In the genomic region with DNA sequence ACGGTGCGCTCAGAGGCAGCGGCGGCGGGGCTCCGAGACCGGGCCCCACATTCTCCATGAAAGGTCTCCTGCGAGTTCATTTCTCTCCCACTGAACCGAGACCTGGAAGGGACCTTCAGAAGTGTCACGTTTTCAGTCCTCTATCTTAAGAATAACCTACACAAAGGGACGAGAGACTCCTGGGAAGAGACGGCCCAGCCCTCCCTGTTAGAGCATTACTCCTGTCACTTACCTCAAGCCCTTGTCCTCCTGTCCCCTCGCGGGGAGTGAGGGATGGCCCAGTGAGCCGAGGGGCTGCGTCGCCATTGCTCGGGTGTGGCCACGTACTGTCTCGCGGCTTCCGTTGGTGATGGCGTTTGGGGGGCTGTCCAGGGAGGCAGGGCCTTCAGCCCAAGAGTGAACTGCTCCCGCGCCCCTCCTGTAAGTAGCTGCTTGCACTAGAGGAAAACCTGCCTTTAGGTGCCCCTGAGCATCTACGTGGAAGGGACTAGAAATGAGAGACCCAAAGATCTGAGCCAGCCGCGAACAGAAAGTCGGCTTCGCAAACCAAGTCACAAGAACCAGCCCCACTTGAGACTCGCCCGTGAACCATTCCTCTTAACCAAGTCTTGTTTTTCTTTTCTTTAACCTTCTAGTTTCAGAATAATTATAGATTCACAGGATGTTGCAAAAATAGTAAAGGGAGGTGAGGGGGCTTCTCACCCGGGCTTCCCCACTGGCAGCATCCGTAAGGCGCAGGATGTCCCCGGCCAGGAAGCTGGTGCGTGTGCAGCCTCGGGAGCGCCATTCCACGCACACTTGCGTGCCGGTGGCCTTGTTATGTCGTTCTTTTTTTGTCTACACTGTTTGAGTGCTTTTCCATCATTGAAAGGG, we compare ENCODE assay signal across 14 cellular contexts. TPM values are rescaled to one million over a fixed set of nuclear protein-coding genes. Genes with fewer than 3 reads are reported as not detected.
A peak's percentile ranks its signal among the peaks of the same experiment; 100 is the strongest.
DNase-seq lines count a peak whose midpoint lies in the region; ATAC-seq and TF ChIP-seq lines count a peak whose summit lies in the region.
"Had no signal": no experiment of that assay in that cellular context is flagged by ENCODE, and none has a peak within 500 bp of the region (broad histone marks: within the 10 kb centered on the region; RNA-seq: fewer than 3 reads in every experiment).

No MANE protein-coding gene starts in this region.

- no peak overlapping the region for H3K27ac ChIP-seq in CD4-positive, CD25-positive, alpha-beta regulatory T cell (ENCODE audit: insufficient read depth, low read length, poor library complexity, severe bottlenecking)

- H3K4me1 Mint-ChIP-seq in CD4-positive, CD25-positive, alpha-beta regulatory T cell = peaks cover 7 to 30% (median 10%) of the 10 kb centered on the region in 4 donors
- peaks cover 23% of the 10 kb centered on the region for H3K4me1 Mint-ChIP-seq in activated naive CD8-positive, alpha-beta T cell treated with anti-CD3 and anti-CD28 coated beads, Interleukin-2, amount 10 ng/mL, durations not matched to agents 7 days and 5 days
- peaks cover 58% of the 10 kb centered on the region for H3K4me1 Mint-ChIP-seq in nephron
- H3K4me1 Mint-ChIP-seq in activated T-helper 2 cell treated with anti-CD3 and anti-CD28 coated beads, Interferon-gamma antibody, Interleukin-2, Interleukin-4, amounts not matched to agents 10 μg/mL and 5 μg/mL and 100 μg/mL, durations not matched to agents 14 hours and 24 hours and 36 hours (ENCODE audit: low read depth) = peaks cover 20% of the 10 kb centered on the region
- H3K4me1 Mint-ChIP-seq: central memory CD8-positive, alpha-beta T cell had no signal

- no peaks in the 10 kb centered on the region for H3K9me3 ChIP-seq in CD4-positive, CD25-positive, alpha-beta regulatory T cell (ENCODE audit: control insufficient read depth in 2 of 2, low read length in 2 of 2)
- H3K9me3 ChIP-seq: MG63, thoracic aorta had no signal

- H3K36me3 ChIP-seq in CD4-positive, CD25-positive, alpha-beta regulatory T cell (ENCODE audit: control insufficient read depth, insufficient read depth, low read length) = peaks cover 27% of the 10 kb centered on the region

- no peak for ATAC-seq in CD4-positive, CD25-positive, alpha-beta regulatory T cell (ENCODE audit: low read depth in 2 of 2)
- no peak for ATAC-seq in activated naive CD8-positive, alpha-beta T cell treated with anti-CD3 and anti-CD28 coated beads, Interleukin-2, amount 10 ng/mL, durations not matched to agents 7 days and 5 days (ENCODE audit: low read depth)
- ATAC-seq in HG02981 (IDR thresholded peaks at IDR 0.05; ENCODE audit: unreplicated experiment) (no peak), HG02623 (IDR thresholded peaks at IDR 0.05; ENCODE audit: unreplicated experiment) (no peak)
- ATAC-seq: esophagus mucosa, HCT116 had no signal

- peak overlapping the region in 2 of 3 donors; percentile 67 to 71 for H3K27ac Mint-ChIP-seq in CD4-positive, CD25-positive, alpha-beta regulatory T cell
- peak overlapping the region; percentile 83 for H3K27ac Mint-ChIP-seq in activated naive CD8-positive, alpha-beta T cell treated with anti-CD3 and anti-CD28 coated beads, Interleukin-2, amount 10 ng/mL, durations not matched to agents 7 days and 5 days
- peak overlapping the region; percentile 85 to 94 (median 88) for H3K27ac Mint-ChIP-seq in nephron
- H3K27ac Mint-ChIP-seq in activated T-helper 2 cell treated with anti-CD3 and anti-CD28 coated beads, Interferon-gamma antibody, Interleukin-2, Interleukin-4, amounts not matched to agents 10 μg/mL and 5 μg/mL and 100 μg/mL, durations not matched to agents 14 hours and 24 hours and 36 hours = no peak overlapping the region

- in situ Hi-C loops in GM13977 (cut with MboI; ENCODE audit: low pct_unique_long_range_greater_than_20kb, low sequenced_read_pairs, unreplicated experiment) = no loop called here

- no peak for DNase-seq in CD4-positive, CD25-positive, alpha-beta regulatory T cell
- DNase-seq in GM13977 (ENCODE audit: low spot score) = peak; percentile 58
- DNase-seq in activated naive CD8-positive, alpha-beta T cell treated with anti-CD3 and anti-CD28 coated beads, Interleukin-2, amount 10 ng/mL, durations not matched to agents 7 days and 5 days = no peak
- DNase-seq in NOMO-1 treated with DMSO at 0.1 percent for 48 hours (lab: John Stamatoyannopoulos, UW; ENCODE audit: unreplicated experiment) = no peak
- DNase-seq in activated T-helper 2 cell treated with anti-CD3 and anti-CD28 coated beads, Interferon-gamma antibody, Interleukin-2, Interleukin-4, amounts not matched to agents 10 μg/mL and 5 μg/mL and 100 μg/mL, durations not matched to agents 14 hours and 24 hours and 36 hours (ENCODE audit: low spot score) = no peak
- DNase-seq: activated CD4-positive, alpha-beta T cell treated with anti-CD3 and anti-CD28 coated beads, Interleukin-2, amount 10 ng/mL, durations not matched to agents 7 days and 5 days; MG63 had no signal

- H3K4me3 Mint-ChIP-seq in CD4-positive, CD25-positive, alpha-beta regulatory T cell = peak overlapping the region in 3 of 4 donors; percentile 44 to 67 (median 61)
- peak overlapping the region; percentile 75 for H3K4me3 Mint-ChIP-seq in activated naive CD8-positive, alpha-beta T cell treated with anti-CD3 and anti-CD28 coated beads, Interleukin-2, amount 10 ng/mL, durations not matched to agents 7 days and 5 days
- peak overlapping the region; percentile 55 to 85 (median 77) for H3K4me3 Mint-ChIP-seq in nephron
- no peak overlapping the region for H3K4me3 Mint-ChIP-seq in activated T-helper 2 cell treated with anti-CD3 and anti-CD28 coated beads, Interferon-gamma antibody, Interleukin-2, Interleukin-4, amounts not matched to agents 10 μg/mL and 5 μg/mL and 100 μg/mL, durations not matched to agents 14 hours and 24 hours and 36 hours (ENCODE audit: low read depth)

- no peaks in the 10 kb centered on the region for H3K27me3 ChIP-seq in CD4-positive, CD25-positive, alpha-beta regulatory T cell (ENCODE audit: control insufficient read depth, insufficient read depth, low read length)
- H3K27me3 ChIP-seq: MG63 had no signal

- no peaks in the 10 kb centered on the region for H3K27me3 Mint-ChIP-seq in CD4-positive, CD25-positive, alpha-beta regulatory T cell
- H3K27me3 Mint-ChIP-seq in activated naive CD8-positive, alpha-beta T cell treated with anti-CD3 and anti-CD28 coated beads, Interleukin-2, amount 10 ng/mL, durations not matched to agents 7 days and 5 days = no peaks in the 10 kb centered on the region
- H3K27me3 Mint-ChIP-seq in nephron (ENCODE audit: low read depth) = no peaks in the 10 kb centered on the region
- H3K27me3 Mint-ChIP-seq in activated T-helper 2 cell treated with anti-CD3 and anti-CD28 coated beads, Interferon-gamma antibody, Interleukin-2, Interleukin-4, amounts not matched to agents 10 μg/mL and 5 μg/mL and 100 μg/mL, durations not matched to agents 14 hours and 24 hours and 36 hours (ENCODE audit: low read depth) = no peaks in the 10 kb centered on the region
- H3K27me3 Mint-ChIP-seq: activated CD4-positive, alpha-beta T cell treated with anti-CD3 and anti-CD28 coated beads, Interleukin-2, amount 10 ng/mL, durations not matched to agents 7 days and 5 days; central memory CD8-positive, alpha-beta T cell had no signal

- H3K9me3 Mint-ChIP-seq in CD4-positive, CD25-positive, alpha-beta regulatory T cell = no peaks in the 10 kb centered on the region
- H3K9me3 Mint-ChIP-seq in activated naive CD8-positive, alpha-beta T cell treated with anti-CD3 and anti-CD28 coated beads, Interleukin-2, amount 10 ng/mL, durations not matched to agents 7 days and 5 days = no peaks in the 10 kb centered on the region
- no peaks in the 10 kb centered on the region for H3K9me3 Mint-ChIP-seq in nephron
- no peaks in the 10 kb centered on the region for H3K9me3 Mint-ChIP-seq in activated T-helper 2 cell treated with anti-CD3 and anti-CD28 coated beads, Interferon-gamma antibody, Interleukin-2, Interleukin-4, amounts not matched to agents 10 μg/mL and 5 μg/mL and 100 μg/mL, durations not matched to agents 14 hours and 24 hours and 36 hours
- H3K9me3 Mint-ChIP-seq: activated CD4-positive, alpha-beta T cell treated with anti-CD3 and anti-CD28 coated beads, Interleukin-2, amount 10 ng/mL, durations not matched to agents 7 days and 5 days; central memory CD8-positive, alpha-beta T cell had no signal

- POLR2A ChIA-PET in activated naive CD8-positive, alpha-beta T cell treated with anti-CD3 and anti-CD28 coated beads, Interleukin-2, amount 10 ng/mL, durations not matched to agents 7 days and 5 days (lab: Charles Lee) = interaction anchor here (0.8 kb wide), 1 partner anchor 94 kb away, joined by 4 read pairs; no protein-coding TSS in a partner anchor

- peaks cover 22% of the 10 kb centered on the region for H3K36me3 Mint-ChIP-seq in CD4-positive, CD25-positive, alpha-beta regulatory T cell
- peaks cover 13% of the 10 kb centered on the region for H3K36me3 Mint-ChIP-seq in activated naive CD8-positive, alpha-beta T cell treated with anti-CD3 and anti-CD28 coated beads, Interleukin-2, amount 10 ng/mL, durations not matched to agents 7 days and 5 days
- H3K36me3 Mint-ChIP-seq in nephron (ENCODE audit: low read depth) = peaks cover 83% of the 10 kb centered on the region
- peaks cover 52% of the 10 kb centered on the region for H3K36me3 Mint-ChIP-seq in activated T-helper 2 cell treated with anti-CD3 and anti-CD28 coated beads, Interferon-gamma antibody, Interleukin-2, Interleukin-4, amounts not matched to agents 10 μg/mL and 5 μg/mL and 100 μg/mL, durations not matched to agents 14 hours and 24 hours and 36 hours (ENCODE audit: low read depth)

- no peak for TF ChIP-seq CTCF in GM13977 (IDR thresholded peaks at IDR 0.05; ENCODE audit: extremely low read depth, insufficient read depth, missing control alignments)
- TF ChIP-seq CTCF in nephron (IDR thresholded peaks at IDR 0.05; ENCODE audit: unreplicated experiment in 3 of 3) = no peak

- intact Hi-C loops in activated T-helper 2 cell treated with anti-CD3 and anti-CD28 coated beads, Interferon-gamma antibody, Interleukin-2, Interleukin-4, amounts not matched to agents 10 μg/mL and 5 μg/mL and 100 μg/mL, durations not matched to agents 14 hours and 24 hours and 36 hours (cut with micrococcal nuclease) = loop anchor here (5.0 kb wide), 1 partner anchor 80 kb away; no protein-coding TSS in a partner anchor

- H3K4me3 ChIP-seq in CD4-positive, CD25-positive, alpha-beta regulatory T cell (ENCODE audit: low read depth, low read length) = no peak overlapping the region

- peaks cover 17% of the 10 kb centered on the region for H3K4me1 ChIP-seq in CD4-positive, CD25-positive, alpha-beta regulatory T cell (ENCODE audit: control insufficient read depth, insufficient read depth, low read length, poor library complexity, severe bottlenecking)

RNA-seq across cellular contexts. Expression of gene NDUFS7, which starts 21.1 kb away (rescaled TPM):
- 58.3 TPM for total RNA-seq in CD4-positive, CD25-positive, alpha-beta regulatory T cell
- polyA plus RNA-seq in CD4-positive, CD25-positive, alpha-beta regulatory T cell = 100 to 1,000 TPM; 190 to 227 (median 215) TPM
- 100 to 1,000 TPM; 103 to 106 TPM for total RNA-seq in activated naive CD8-positive, alpha-beta T cell treated with anti-CD3 and anti-CD28 coated beads, Interleukin-2, amount 10 ng/mL, durations not matched to agents 7 days and 5 days
- total RNA-seq in activated T-helper 2 cell treated with anti-CD3 and anti-CD28 coated beads, Interferon-gamma antibody, Interleukin-2, Interleukin-4, amounts not matched to agents 10 μg/mL and 5 μg/mL and 100 μg/mL, durations not matched to agents 14 hours and 24 hours and 36 hours = 88.7 and 104 TPM in 2 replicates

RNA-seq across cellular contexts. Expression of gene GAMT, which starts 38.7 kb away (rescaled TPM):
- total RNA-seq in CD4-positive, CD25-positive, alpha-beta regulatory T cell = 6.7 TPM
- 10 to 100 TPM; 10.4 to 20.2 (median 14.2) TPM for polyA plus RNA-seq in CD4-positive, CD25-positive, alpha-beta regulatory T cell
- total RNA-seq in activated naive CD8-positive, alpha-beta T cell treated with anti-CD3 and anti-CD28 coated beads, Interleukin-2, amount 10 ng/mL, durations not matched to agents 7 days and 5 days = 10 to 100 TPM; 17.9 to 18.9 TPM
- 30.6 and 33.9 TPM in 2 replicates for total RNA-seq in activated T-helper 2 cell treated with anti-CD3 and anti-CD28 coated beads, Interferon-gamma antibody, Interleukin-2, Interleukin-4, amounts not matched to agents 10 μg/mL and 5 μg/mL and 100 μg/mL, durations not matched to agents 14 hours and 24 hours and 36 hours

RNA-seq across cellular contexts. Expression of gene DAZAP1, which starts 44.8 kb away (rescaled TPM):
- total RNA-seq in CD4-positive, CD25-positive, alpha-beta regulatory T cell = 153 TPM
- 1 to 10 TPM; 2.4 to 5.3 (median 4.2) TPM for polyA plus RNA-seq in CD4-positive, CD25-positive, alpha-beta regulatory T cell
- total RNA-seq in activated naive CD8-positive, alpha-beta T cell treated with anti-CD3 and anti-CD28 coated beads, Interleukin-2, amount 10 ng/mL, durations not matched to agents 7 days and 5 days = 100 to 1,000 TPM; 214 to 217 TPM
- 282 and 290 TPM in 2 replicates for total RNA-seq in activated T-helper 2 cell treated with anti-CD3 and anti-CD28 coated beads, Interferon-gamma antibody, Interleukin-2, Interleukin-4, amounts not matched to agents 10 μg/mL and 5 μg/mL and 100 μg/mL, durations not matched to agents 14 hours and 24 hours and 36 hours
